25 cellular contexts compared by ENCODE assay signal in genomic region chr1:156957634-156958033, GRCh38. TPM values are rescaled to one million over a fixed set of nuclear protein-coding genes. Genes with fewer than 3 reads are reported as not detected.
"Had no signal": no experiment of that assay in that cellular context is flagged by ENCODE, and none has a peak within 500 bp of the region (broad histone marks: within the 10 kb centered on the region; RNA-seq: fewer than 3 reads in every experiment).

No MANE protein-coding gene starts in this region.

- H3K4me3 ChIP-seq: ascending aorta, body of pancreas, SK-N-MC had no signal

- ATAC-seq: activated CD8-positive, alpha-beta T cell treated with anti-CD3 and anti-CD28 coated beads, Interleukin-2, amount 10 ng/mL, durations not matched to agents 7 days and 5 days; body of pancreas; WTC11 had no signal

- H3K4me1 Mint-ChIP-seq: WTC11 had no signal

- H3K9me3 Mint-ChIP-seq: activated naive CD4-positive, alpha-beta T cell treated with anti-CD3 and anti-CD28 coated beads, Interleukin-2, amount 50 U/mL, for 24 hours; activated T-cell treated with anti-CD3 and anti-CD28 coated beads, Interleukin-2, amount 50 U/mL, for 24 hours; activated T-helper 1 cell treated with anti-CD3 and anti-CD28 coated beads, Interleukin-12 subunit alpha, Interleukin-12 subunit beta, Interleukin-2, Interleukin-4 antibody, amounts not matched to agents 30 ng/mL and 10 ng/mL and 1 ng/mL, durations not matched to agents 14 hours and 24 hours and 36 hours; WTC11 had no signal

- H3K27me3 Mint-ChIP-seq: activated naive CD4-positive, alpha-beta T cell treated with anti-CD3 and anti-CD28 coated beads, Interleukin-2, amount 50 U/mL, for 24 hours; activated T-cell treated with anti-CD3 and anti-CD28 coated beads, Interleukin-2, amount 50 U/mL, for 24 hours had no signal

- H3K4me1 ChIP-seq: ascending aorta, body of pancreas had no signal

- H3K27ac Mint-ChIP-seq: activated CD8-positive, alpha-beta T cell treated with anti-CD3 and anti-CD28 coated beads, Interleukin-2, amount 10 ng/mL, durations not matched to agents 7 days and 5 days; activated T-cell treated with anti-CD3 and anti-CD28 coated beads, Interleukin-2, amount 50 U/mL, for 24 hours; activated T-helper 1 cell treated with anti-CD3 and anti-CD28 coated beads, Interleukin-12 subunit alpha, Interleukin-12 subunit beta, Interleukin-2, Interleukin-4 antibody, amounts not matched to agents 30 ng/mL and 10 ng/mL and 1 ng/mL, durations not matched to agents 14 hours and 24 hours and 36 hours; WTC11 had no signal

- H3K27ac ChIP-seq: ascending aorta, body of pancreas, SK-N-MC had no signal

- H3K4me3 Mint-ChIP-seq: activated CD8-positive, alpha-beta T cell treated with anti-CD3 and anti-CD28 coated beads, Interleukin-2, amount 10 ng/mL, durations not matched to agents 7 days and 5 days; activated naive CD4-positive, alpha-beta T cell treated with anti-CD3 and anti-CD28 coated beads, Interleukin-2, amount 50 U/mL, for 24 hours; activated T-cell treated with anti-CD3 and anti-CD28 coated beads, Interleukin-2, amount 50 U/mL, for 24 hours; activated T-helper 1 cell treated with anti-CD3 and anti-CD28 coated beads, Interleukin-12 subunit alpha, Interleukin-12 subunit beta, Interleukin-2, Interleukin-4 antibody, amounts not matched to agents 30 ng/mL and 10 ng/mL and 1 ng/mL, durations not matched to agents 14 hours and 24 hours and 36 hours; WTC11 had no signal

- DNase-seq: activated CD4-positive, alpha-beta T cell treated with anti-CD3 and anti-CD28 coated beads for 48 hours; activated CD4-positive, alpha-beta T cell treated with anti-CD3 and anti-CD28 coated beads, Interleukin-2, amount 50 U/mL, for 4 hours; activated CD4-positive, CD25-positive, alpha-beta regulatory T cell treated with anti-CD3 and anti-CD28 coated beads, Interleukin-2, amount 50 U/mL, for 72 hours; activated CD8-positive, alpha-beta memory T cell treated with anti-CD3 and anti-CD28 coated beads, Interleukin-2, amount 50 U/mL, for 48 hours; activated CD8-positive, alpha-beta T cell treated with anti-CD3 and anti-CD28 coated beads, Interleukin-2, amount 10 ng/mL, durations not matched to agents 7 days and 5 days; activated effector memory CD4-positive, alpha-beta T cell treated with Interleukin-2 at 50 U/mL for 16 hours; activated naive CD4-positive, alpha-beta T cell; activated T-cell treated with anti-CD3 and anti-CD28 coated beads, Interleukin-2, amount 50 U/mL, for 24 hours; amniotic stem cell; body of pancreas; Karpas-422; NCI-H1048; NCI-H146; NCI-H187 treated with DMSO at 0.1 percent for 48 hours; NCI-H2081 treated with DMSO at 0.1 percent for 48 hours; NCI-H446; NCI-H524; SIG-M5; T-helper 1 cell had no signal

- H3K27me3 ChIP-seq: ascending aorta, body of pancreas had no signal

- H3K9me3 ChIP-seq: ascending aorta, body of pancreas had no signal

RNA-seq across cellular contexts. Expression of gene LRRC71, which starts 37.2 kb away (rescaled TPM):
- total RNA-seq: activated CD8-positive, alpha-beta T cell treated with anti-CD3 and anti-CD28 coated beads, Interleukin-2, amount 10 ng/mL, durations not matched to agents 7 days and 5 days; activated T-helper 1 cell treated with anti-CD3 and anti-CD28 coated beads, Interleukin-12 subunit alpha, Interleukin-12 subunit beta, Interleukin-2, Interleukin-4 antibody, amounts not matched to agents 30 ng/mL and 10 ng/mL and 1 ng/mL, durations not matched to agents 14 hours and 24 hours and 36 hours; ascending aorta; body of pancreas; RPMI7951 had no signal
